In genomic region chr1:40592107-40592773, GRCh38 we compare ENCODE assay signal across 8 cellular contexts.
DNase-seq lines count a peak whose midpoint lies in the region; ATAC-seq and TF ChIP-seq lines count a peak whose summit lies in the region.

No MANE protein-coding gene starts in this region.

- H3K4ac ChIP-seq in mesendoderm (ENCODE audit: low read depth, low read length) = no peak overlapping the region

- no peaks in the 10 kb centered on the region for H3K27me3 ChIP-seq in mesendoderm (ENCODE audit: insufficient read depth, low read length, poor library complexity)

- H4K5ac ChIP-seq in mesendoderm (ENCODE audit: low read length) = no peak overlapping the region

- TF ChIP-seq CTCF in GM12864 (IDR thresholded peaks at IDR 0.05; ENCODE audit: low read depth, low read length, missing control alignments) = peak; percentile 42

- no peaks in the 10 kb centered on the region for H3K79me1 ChIP-seq in mesendoderm (ENCODE audit: low read length)

- no peak for ATAC-seq in HG02981 (IDR thresholded peaks at IDR 0.05; ENCODE audit: unreplicated experiment)
- ATAC-seq in HG02884 (IDR thresholded peaks at IDR 0.05; ENCODE audit: unreplicated experiment) = no peak

- no peak overlapping the region for H3K56ac ChIP-seq in mesendoderm (ENCODE audit: low read length)

- H2BK120ac ChIP-seq in mesendoderm (ENCODE audit: low read depth, low read length) = no peak overlapping the region

- no peak overlapping the region for H3K4me3 ChIP-seq in GM12864 (ENCODE audit: low read depth, low read length)
- no peak overlapping the region for H3K4me3 ChIP-seq in mesendoderm (ENCODE audit: low read length)

- no CpG with 5 or more reads among the region's 6 CpGs for WGBS in mesendoderm (ENCODE audit: extremely low coverage, insufficient coverage, low lambda C conversion rate)

- H4K8ac ChIP-seq in mesendoderm (ENCODE audit: low read depth, low read length) = no peak overlapping the region

- no peak overlapping the region for H2AK5ac ChIP-seq in mesendoderm (ENCODE audit: low read length)

- no peaks in the 10 kb centered on the region for H3K36me3 ChIP-seq in mesendoderm (ENCODE audit: control insufficient read depth, insufficient read depth, low read length)

- no peak overlapping the region for H2BK15ac ChIP-seq in mesendoderm (replicated peaks; ENCODE audit: low read depth)

- H3K18ac ChIP-seq in mesendoderm (ENCODE audit: low read length) = no peak overlapping the region

- no peak overlapping the region for H3K9ac ChIP-seq in mesendoderm (ENCODE audit: low read length)

- no peak overlapping the region for H3K4me2 ChIP-seq in mesendoderm (ENCODE audit: low read length)

- H3K4me1 ChIP-seq in mesendoderm (ENCODE audit: control insufficient read depth, low read depth, low read length) = no peaks in the 10 kb centered on the region

- no peak overlapping the region for H3K23ac ChIP-seq in mesendoderm (ENCODE audit: low read length)

- no peaks in the 10 kb centered on the region for H3K79me2 ChIP-seq in mesendoderm (ENCODE audit: control insufficient read depth, insufficient read depth, low read length)

- H3K27ac ChIP-seq in mesendoderm (ENCODE audit: low read depth, low read length) = no peak overlapping the region

- no peak overlapping the region for H2BK5ac ChIP-seq in mesendoderm (ENCODE audit: low read length)

- DNase-seq in A172 (ENCODE audit: low spot score) (peak; percentile 38), GM12864 (ENCODE audit: low read depth) (no peak), NCI-H526 treated with DMSO at 0.1 percent for 48 hours (lab: John Stamatoyannopoulos, UW) (peak; percentile 53), cerebellum (ENCODE audit: low spot score) (peak; percentile 19), mesendoderm (peak; percentile 30), NCI-H187 treated with DMSO at 0.1 percent for 48 hours (lab: John Stamatoyannopoulos, UW) (no peak)

Comparison
In these comparisons a context has a peak if more than half of its experiments do, and no peak if none do; other contexts are left out.
1. DNase-seq: peak in A172 (single experiment), NCI-H526 treated with DMSO at 0.1 percent for 48 hours (single experiment), cerebellum (single experiment) and mesendoderm (single experiment); none in GM12864 (single experiment) and NCI-H187 treated with DMSO at 0.1 percent for 48 hours (single experiment).